In genomic region chr7:139682136-139683013, GRCh38 we compare ENCODE assay signal across 8 cellular contexts.
DNase-seq lines count a peak whose midpoint lies in the region.

No MANE protein-coding gene starts in this region.

- no peaks in the 10 kb centered on the region for H3K27me3 ChIP-seq in neuronal stem cell (ENCODE audit: control insufficient read depth in 3 of 3, insufficient read depth in 3 of 3, low read depth in 1 of 3, low read length in 3 of 3)

- H3K36me3 ChIP-seq in neuronal stem cell (replicated peaks in 1 of 2; ENCODE audit: control insufficient read depth in 2 of 2, insufficient read depth in 2 of 2, low read length in 2 of 2) = no peaks in the 10 kb centered on the region

- H3K4ac ChIP-seq in neuronal stem cell (ENCODE audit: low read length) = no peak overlapping the region

- no peaks in the 10 kb centered on the region for H3K79me1 ChIP-seq in neuronal stem cell (ENCODE audit: low read depth, low read length)

- no peak overlapping the region for H2BK5ac ChIP-seq in neuronal stem cell (ENCODE audit: low read length)

- H3K14ac ChIP-seq in neuronal stem cell (ENCODE audit: low read length) = no peak overlapping the region

- no peak overlapping the region for H3K4me2 ChIP-seq in neuronal stem cell (ENCODE audit: insufficient read depth, low read length, poor library complexity, severe bottlenecking)

- DNase-seq in activated naive CD4-positive, alpha-beta T cell treated with Interleukin-2 at 50 U/mL for 16 hours = peak; percentile 68
- no peak for DNase-seq in activated naive CD4-positive, alpha-beta T cell treated with anti-CD3 and anti-CD28 coated beads, Interleukin-2, amount 50 U/mL, for 16 hours
- DNase-seq in NCI-H226 (peak; percentile 48), neuronal stem cell (ENCODE audit: low spot score) (no peak), SKM-1 treated with dmso at 0.1 percent for 144 hours (lab: John Stamatoyannopoulos, UW; ENCODE audit: unreplicated experiment) (no peak), UCSD-AML1 (lab: John Stamatoyannopoulos, UW; ENCODE audit: unreplicated experiment) (no peak), NCI-H1417 (lab: John Stamatoyannopoulos, UW) (no peak)

- H3K4me1 ChIP-seq in neuronal stem cell (ENCODE audit: control insufficient read depth in 2 of 2, insufficient read depth in 1 of 2, low read depth in 1 of 2, low read length in 2 of 2) = peaks cover 20 to 21% of the 10 kb centered on the region in 2 donors

- no peak overlapping the region for H2AK5ac ChIP-seq in neuronal stem cell (ENCODE audit: low read depth, low read length)

- peak overlapping the region; percentile 33 for H3K18ac ChIP-seq in neuronal stem cell (ENCODE audit: low read length)

- no peak overlapping the region for H2BK12ac ChIP-seq in neuronal stem cell (ENCODE audit: low read length)

- no peak overlapping the region for H4K91ac ChIP-seq in neuronal stem cell (ENCODE audit: low read depth, low read length, poor library complexity)

- peak overlapping the region; percentile 14 for H3K23ac ChIP-seq in neuronal stem cell (ENCODE audit: low read depth, low read length, poor library complexity)

- no peak overlapping the region for H2BK15ac ChIP-seq in neuronal stem cell (ENCODE audit: low read length)

- WGBS in neuronal stem cell (ENCODE audit: extremely low coverage in 2 of 2, insufficient read length in 2 of 2, insufficient replicate concordance in 1 of 2), 2 donors = no CpG with 5 or more reads among the region's 9 CpGs

- H3K4me3 ChIP-seq in neuronal stem cell (ENCODE audit: low read length in 2 of 2) = no peak overlapping the region

- peaks cover 0 to 16% of the 10 kb centered on the region in 2 donors for H3K9me3 ChIP-seq in neuronal stem cell (replicated peaks in 1 of 2; ENCODE audit: control insufficient read depth in 2 of 2, insufficient read depth in 1 of 2, low read depth in 1 of 2, low read length in 2 of 2)

- H3K9ac ChIP-seq in neuronal stem cell (ENCODE audit: low read depth, low read length, poor library complexity) = no peak overlapping the region

- no peak overlapping the region for H2BK120ac ChIP-seq in neuronal stem cell (ENCODE audit: low read depth, low read length)

- no peak overlapping the region for H4K8ac ChIP-seq in neuronal stem cell (ENCODE audit: low read depth, low read length)

- H2AFZ ChIP-seq in neuronal stem cell (ENCODE audit: low read length) = no peak overlapping the region

- H3K27ac ChIP-seq in cingulate gyrus (ENCODE audit: low read depth, low read length) (peak overlapping the region; percentile 63), neuronal stem cell (replicated peaks; ENCODE audit: low read length) (no peak overlapping the region)

Comparison
In these comparisons a context has a peak if more than half of its experiments do, and no peak if none do; other contexts are left out.
1. DNase-seq: peak in activated naive CD4-positive, alpha-beta T cell treated with Interleukin-2 at 50 U/mL for 16 hours (single experiment) and NCI-H226 (single experiment); none in activated naive CD4-positive, alpha-beta T cell treated with anti-CD3 and anti-CD28 coated beads, Interleukin-2, amount 50 U/mL, for 16 hours (single experiment), neuronal stem cell (single experiment), SKM-1 treated with dmso at 0.1 percent for 144 hours (single experiment), UCSD-AML1 (single experiment) and NCI-H1417 (0 of 3).